ENCODE assay signal across 23 cellular contexts in the genomic region with DNA sequence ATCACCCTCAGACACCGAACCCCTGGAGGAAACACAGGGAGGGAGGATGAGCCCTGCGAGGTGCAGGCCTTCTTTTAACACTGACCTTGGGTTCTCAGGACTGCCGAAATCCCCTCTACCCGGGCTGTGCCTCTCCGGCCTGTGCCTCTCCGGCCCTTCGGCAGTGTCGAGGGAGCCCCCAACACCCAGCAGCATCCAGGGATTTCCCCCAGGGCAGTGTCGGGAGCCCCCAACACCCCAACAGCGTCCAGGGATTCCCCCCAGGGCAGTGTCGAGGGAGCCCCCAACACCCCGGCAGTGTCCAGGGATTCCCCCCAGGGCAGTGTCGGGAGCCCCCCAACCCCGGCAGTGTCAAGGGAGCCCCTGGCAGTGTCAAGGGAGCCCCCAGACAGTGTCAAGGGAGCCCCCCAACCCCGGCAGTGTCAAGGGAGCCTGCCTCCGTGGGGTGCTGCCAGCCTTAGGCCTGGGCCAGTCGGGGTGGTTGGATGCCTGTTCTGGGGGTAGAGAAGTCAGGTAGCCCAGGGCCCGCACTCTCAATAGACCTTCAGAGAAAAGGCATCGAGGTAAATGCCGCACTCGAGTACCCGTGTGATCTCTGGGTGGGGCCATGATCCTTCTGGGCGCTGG. TPM values are rescaled to one million over a fixed set of nuclear protein-coding genes. Genes with fewer than 3 reads are reported as not detected.
DNase-seq lines count a peak whose midpoint lies in the region; ATAC-seq and TF ChIP-seq lines count a peak whose summit lies in the region.
"Had no signal": no experiment of that assay in that cellular context is flagged by ENCODE, and none has a peak within 500 bp of the region (broad histone marks: within the 10 kb centered on the region; RNA-seq: fewer than 3 reads in every experiment).

No MANE protein-coding gene starts in this region.

- intact Hi-C loops in Right ventricle myocardium superior (cut with DNase I): no loop called here
- intact Hi-C loops in cardiac septum (cut with DNase I): no loop called here
- intact Hi-C loops in left ventricle myocardium superior (cut with micrococcal nuclease): no loop called here
- intact Hi-C loops in vagina (cut with DNase I): no loop called here

- ATAC-seq in Right ventricle myocardium superior (ENCODE audit: poor library complexity): no peak
- no peak for ATAC-seq in left ventricle myocardium superior
- ATAC-seq in GM19467 (IDR thresholded peaks at IDR 0.05; ENCODE audit: unreplicated experiment): no peak
- ATAC-seq in GM18907 (IDR thresholded peaks at IDR 0.05; ENCODE audit: unreplicated experiment): no peak

- no peak overlapping the region for H3K14ac ChIP-seq in neuronal stem cell (ENCODE audit: low read length)

- TF ChIP-seq POLR2A in vagina (IDR thresholded peaks at IDR 0.05): no peak

- H4K91ac ChIP-seq in neuronal stem cell (ENCODE audit: low read depth, low read length, poor library complexity): no peak overlapping the region

- H2AK5ac ChIP-seq in neuronal stem cell (ENCODE audit: low read depth, low read length): no peak overlapping the region

- POLR2A ChIA-PET in HEK293 (lab: Yijun Ruan, JAX): no interaction called here

- TF ChIP-seq CTCF in HEK293 (tag by site-specific recombination; IDR thresholded peaks at IDR 0.05): no peak
- no peak for TF ChIP-seq CTCF in vagina (IDR thresholded peaks at IDR 0.05)

- H3K4me1 ChIP-seq in HEK293 (ENCODE audit: control insufficient read depth, insufficient read depth, low read length): no peaks in the 10 kb centered on the region
- peaks cover 0 to 6% of the 10 kb centered on the region in 2 donors for H3K4me1 ChIP-seq in neuronal stem cell (ENCODE audit: control insufficient read depth in 2 of 2, insufficient read depth in 1 of 2, low read depth in 1 of 2, low read length in 2 of 2)
- H3K4me1 ChIP-seq in vagina: no peaks in the 10 kb centered on the region
- H3K4me1 ChIP-seq: Caco-2 had no signal

- H3K9ac ChIP-seq in neuronal stem cell (ENCODE audit: low read depth, low read length, poor library complexity): no peak overlapping the region

- no CpG with 5 or more reads among the region's 23 CpGs for WGBS in neuronal stem cell (ENCODE audit: extremely low coverage in 2 of 2, insufficient read length in 2 of 2, insufficient replicate concordance in 1 of 2), 2 donors

- H3K18ac ChIP-seq in neuronal stem cell (ENCODE audit: low read length): no peak overlapping the region

- peak overlapping the region; percentile 87 for H2BK5ac ChIP-seq in neuronal stem cell (ENCODE audit: low read length)

- H3K27ac ChIP-seq in HEK293 (ENCODE audit: extremely low read depth, low read depth, low read length) (no peak overlapping the region), neuronal stem cell (replicated peaks; ENCODE audit: low read length) (no peak overlapping the region), vagina (no peak overlapping the region)
- H3K27ac ChIP-seq: HL-60, SK-N-MC had no signal

- H3K4me3 ChIP-seq in HEK293 (ENCODE audit: low read depth, low read length) (no peak overlapping the region), neuronal stem cell (ENCODE audit: low read length in 2 of 2) (no peak overlapping the region), vagina (no peak overlapping the region)
- H3K4me3 ChIP-seq: SK-N-MC had no signal

- H3K79me1 ChIP-seq in neuronal stem cell (ENCODE audit: low read depth, low read length): peaks cover 10% of the 10 kb centered on the region

- no peak overlapping the region for H3K23ac ChIP-seq in neuronal stem cell (ENCODE audit: low read depth, low read length, poor library complexity)

- H2BK12ac ChIP-seq in neuronal stem cell (ENCODE audit: low read length): no peak overlapping the region

- H3K9me3 ChIP-seq in HEK293 (ENCODE audit: control insufficient read depth, insufficient read depth, low read depth, low read length) (no peaks in the 10 kb centered on the region), neuronal stem cell (replicated peaks in 1 of 2; ENCODE audit: control insufficient read depth in 2 of 2, insufficient read depth in 1 of 2, low read depth in 1 of 2, low read length in 2 of 2) (peaks cover 0 to 2% of the 10 kb centered on the region in 2 donors), vagina (no peaks in the 10 kb centered on the region)
- H3K9me3 ChIP-seq: Caco-2 had no signal

- peak overlapping the region; percentile 70 for H4K8ac ChIP-seq in neuronal stem cell (ENCODE audit: low read depth, low read length)

- CTCF ChIA-PET in HEK293 (lab: Yijun Ruan, JAX): interaction anchor here (2.0 kb wide), 1 partner anchor 32 kb away, joined by 19 read pairs; no protein-coding TSS in a partner anchor

- H3K4ac ChIP-seq in neuronal stem cell (ENCODE audit: low read length): no peak overlapping the region

- H3K36me3 ChIP-seq in HEK293 (ENCODE audit: control insufficient read depth in 2 of 2, insufficient read depth in 1 of 2, low read length in 2 of 2): peaks cover 0 to 22% of the 10 kb centered on the region in 2 experiments; a peak in 1 of 3 replicates
- H3K36me3 ChIP-seq in neuronal stem cell (replicated peaks in 1 of 2; ENCODE audit: control insufficient read depth in 2 of 2, insufficient read depth in 2 of 2, low read length in 2 of 2): peaks cover 0 to 3% of the 10 kb centered on the region in 2 donors
- no peaks in the 10 kb centered on the region for H3K36me3 ChIP-seq in vagina

- DNase-seq in Right ventricle myocardium superior: peak; percentile 15
- no peak for DNase-seq in cardiac septum (ENCODE audit: low spot score)
- peak; percentile 20 for DNase-seq in left ventricle myocardium superior
- DNase-seq in neuronal stem cell (ENCODE audit: low spot score): no peak
- DNase-seq in vagina (ENCODE audit: extremely low spot score in 2 of 2): no peak
- DNase-seq: CD4-positive, alpha-beta memory T cell; DMS 273 treated with DMSO at 0.1 percent for 48 hours; GF-D8; Karpas-422; NCI-H1092; NCI-H1417 treated with DMSO at 0.1 percent for 48 hours; NCI-H1694 treated with DMSO at 0.1 percent for 48 hours; NCI-H2081; NCI-H2227 treated with DMSO at 0.1 percent for 48 hours; NCI-H526 treated with DMSO at 0.1 percent for 48 hours; RPMI8226; SIG-M5 had no signal

- no peak overlapping the region for H2BK120ac ChIP-seq in neuronal stem cell (ENCODE audit: low read depth, low read length)

- H3K27me3 ChIP-seq in neuronal stem cell (ENCODE audit: control insufficient read depth in 3 of 3, insufficient read depth in 3 of 3, low read depth in 1 of 3, low read length in 3 of 3): peaks cover 0 to 15% (median 0%) of the 10 kb centered on the region in 3 experiments
- no peaks in the 10 kb centered on the region for H3K27me3 ChIP-seq in vagina

- H2BK15ac ChIP-seq in neuronal stem cell (ENCODE audit: low read length): no peak overlapping the region

- no peak overlapping the region for H3K4me2 ChIP-seq in neuronal stem cell (ENCODE audit: insufficient read depth, low read length, poor library complexity, severe bottlenecking)

- no peak overlapping the region for H2AFZ ChIP-seq in neuronal stem cell (ENCODE audit: low read length)

TF ChIP-seq in HEK293, 187 proteins besides CTCF, POLR2A, EP300 and RAD21:
- TF ChIP-seq PRDM1 (tag by site-specific recombination; IDR thresholded peaks at IDR 0.05): no peak
- TF ChIP-seq, protein P1, sequence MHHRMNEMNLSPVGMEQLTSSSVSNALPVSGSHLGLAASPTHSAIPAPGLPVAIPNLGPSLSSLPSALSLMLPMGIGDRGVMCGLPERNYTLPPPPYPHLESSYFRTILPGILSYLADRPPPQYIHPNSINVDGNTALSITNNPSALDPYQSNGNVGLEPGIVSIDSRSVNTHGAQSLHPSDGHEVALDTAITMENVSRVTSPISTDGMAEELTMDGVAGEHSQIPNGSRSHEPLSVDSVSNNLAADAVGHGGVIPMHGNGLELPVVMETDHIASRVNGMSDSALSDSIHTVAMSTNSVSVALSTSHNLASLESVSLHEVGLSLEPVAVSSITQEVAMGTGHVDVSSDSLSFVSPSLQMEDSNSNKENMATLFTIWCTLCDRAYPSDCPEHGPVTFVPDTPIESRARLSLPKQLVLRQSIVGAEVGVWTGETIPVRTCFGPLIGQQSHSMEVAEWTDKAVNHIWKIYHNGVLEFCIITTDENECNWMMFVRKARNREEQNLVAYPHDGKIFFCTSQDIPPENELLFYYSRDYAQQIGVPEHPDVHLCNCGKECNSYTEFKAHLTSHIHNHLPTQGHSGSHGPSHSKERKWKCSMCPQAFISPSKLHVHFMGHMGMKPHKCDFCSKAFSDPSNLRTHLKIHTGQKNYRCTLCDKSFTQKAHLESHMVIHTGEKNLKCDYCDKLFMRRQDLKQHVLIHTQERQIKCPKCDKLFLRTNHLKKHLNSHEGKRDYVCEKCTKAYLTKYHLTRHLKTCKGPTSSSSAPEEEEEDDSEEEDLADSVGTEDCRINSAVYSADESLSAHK (tag by site-specific recombination; IDR thresholded peaks at IDR 0.05): peak; percentile 100

RNA-seq across cellular contexts. Expression of a gene that starts 57.5 kb away (rescaled TPM):
- total RNA-seq in Right ventricle myocardium superior (13.5 TPM), cardiac septum (13.9 TPM), left ventricle myocardium superior (20.8 TPM), vagina (17.9 TPM)
- polyA plus RNA-seq in neuronal stem cell (2013, experiment 1 of 2): 29.7 TPM
- 28.1 TPM for polyA plus RNA-seq in neuronal stem cell (2013, experiment 2 of 2)

Comparison
In these comparisons a context has a peak if more than half of its experiments do, and no peak if none do; other contexts are left out.
1. DNase-seq: peak in Right ventricle myocardium superior (single experiment) and left ventricle myocardium superior (single experiment); none in cardiac septum (single experiment), neuronal stem cell (single experiment) and vagina (0 of 2).